In the genomic region with DNA sequence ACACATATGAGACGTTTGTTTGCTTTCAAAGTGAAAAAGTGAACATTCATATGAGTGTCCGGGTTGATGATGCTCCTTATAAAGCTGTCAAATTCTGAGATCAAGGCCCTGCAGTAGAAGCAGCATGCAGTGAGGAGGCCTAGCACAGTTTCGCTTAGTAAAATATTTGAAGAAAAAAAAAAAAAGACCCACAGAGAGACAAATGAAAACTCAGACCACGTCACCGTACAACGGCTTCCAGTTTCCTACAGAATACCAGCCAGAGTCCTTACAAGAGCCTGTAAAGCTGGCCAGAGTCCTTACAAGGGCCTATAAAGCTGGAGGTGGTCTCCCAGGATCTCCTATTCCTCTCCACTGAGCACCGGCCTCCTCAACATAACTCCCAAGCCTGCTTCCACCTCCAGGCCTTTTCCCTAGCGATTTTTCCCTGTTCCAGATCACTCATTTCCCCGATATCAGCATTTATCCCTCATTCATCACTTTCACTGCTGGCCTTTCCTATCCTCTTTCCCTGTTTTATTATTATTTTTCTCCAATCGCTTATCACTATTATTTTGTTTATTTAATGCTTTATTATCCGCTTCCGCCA, we compare ENCODE assay signal across 8 cellular contexts. TPM values are rescaled to one million over a fixed set of nuclear protein-coding genes. Genes with fewer than 3 reads are reported as not detected.
DNase-seq lines count a peak whose midpoint lies in the region; ATAC-seq and TF ChIP-seq lines count a peak whose summit lies in the region.

No MANE protein-coding gene starts in this region.

- peaks cover 51% of the 10 kb centered on the region for H3K4me1 ChIP-seq in CD4-positive, CD25-positive, alpha-beta regulatory T cell (ENCODE audit: control insufficient read depth, insufficient read depth, low read length, poor library complexity, severe bottlenecking)
- H3K4me1 ChIP-seq in OCI-LY3 (ENCODE audit: low read length) (peaks cover 27% of the 10 kb centered on the region), smooth muscle cell (ENCODE audit: low read depth) (peaks cover 15% of the 10 kb centered on the region)

- no peaks in the 10 kb centered on the region for H3K36me3 ChIP-seq in CD4-positive, CD25-positive, alpha-beta regulatory T cell (ENCODE audit: control insufficient read depth, insufficient read depth, low read length)
- H3K36me3 ChIP-seq in OCI-LY3 (replicated peaks; ENCODE audit: low read depth, low read length) (peaks cover 3% of the 10 kb centered on the region), smooth muscle cell (ENCODE audit: low read depth) (no peaks in the 10 kb centered on the region)

- H3K4me3 Mint-ChIP-seq in CD4-positive, CD25-positive, alpha-beta regulatory T cell = peak overlapping the region; percentile 92 to 96 (median 93)

- DNase-seq in CD4-positive, CD25-positive, alpha-beta regulatory T cell = peak in 2 of 3 donors; percentile 33 to 62
- DNase-seq in astrocyte of the hippocampus (ENCODE audit: low read depth, low spot score) = peak; percentile 73
- peak; percentile 78 for DNase-seq in iris pigment epithelial cell (ENCODE audit: low read depth)
- DNase-seq in smooth muscle cell (lab: John Stamatoyannopoulos, UW; ENCODE audit: unreplicated experiment) = no peak
- DNase-seq in NCI-H2196 treated with DMSO at 0.1 percent for 48 hours (lab: John Stamatoyannopoulos, UW; ENCODE audit: unreplicated experiment) = no peak

- H3K9ac ChIP-seq in OCI-LY3 (ENCODE audit: low read length) (peak overlapping the region; percentile 82), smooth muscle cell (ENCODE audit: low read depth) (peak overlapping the region; percentile 1)

- H3K79me2 ChIP-seq in OCI-LY3 (ENCODE audit: low read length) = peaks cover 20% of the 10 kb centered on the region
- H3K79me2 ChIP-seq in smooth muscle cell (ENCODE audit: low read depth) = peaks cover 31% of the 10 kb centered on the region

- peaks cover 30 to 73% (median 56%) of the 10 kb centered on the region in 4 donors for H3K4me1 Mint-ChIP-seq in CD4-positive, CD25-positive, alpha-beta regulatory T cell

- TF ChIP-seq CTCF in OCI-LY3 (IDR thresholded peaks at IDR 0.05; ENCODE audit: low read depth, low read length) (no peak), smooth muscle cell (IDR thresholded peaks at IDR 0.05; ENCODE audit: borderline replicate concordance, insufficient read depth, poor library complexity, severe bottlenecking) (no peak)

- peaks cover 9% of the 10 kb centered on the region for H3F3A ChIP-seq in smooth muscle cell (ENCODE audit: low read depth)

- peaks cover 20% of the 10 kb centered on the region for H3K27me3 Mint-ChIP-seq in CD4-positive, CD25-positive, alpha-beta regulatory T cell

- H3K4me2 ChIP-seq in OCI-LY3 (ENCODE audit: low read length) (peak overlapping the region; percentile 71), smooth muscle cell (peak overlapping the region; percentile 86)

- H4K20me1 ChIP-seq in OCI-LY3 (ENCODE audit: insufficient read depth, low read length) (no peaks in the 10 kb centered on the region), smooth muscle cell (ENCODE audit: low read depth) (peaks cover 3% of the 10 kb centered on the region)

- peak overlapping the region; percentile 88 for H3K27ac ChIP-seq in CD4-positive, CD25-positive, alpha-beta regulatory T cell (ENCODE audit: insufficient read depth, low read length, poor library complexity, severe bottlenecking)
- H3K27ac ChIP-seq in OCI-LY3 (ENCODE audit: low read length) (peak overlapping the region; percentile 97), smooth muscle cell (ENCODE audit: low read depth) (peak overlapping the region; percentile 88)

- H3K36me3 Mint-ChIP-seq in CD4-positive, CD25-positive, alpha-beta regulatory T cell = peaks cover 20% of the 10 kb centered on the region

- peaks cover 0 to 10% (median 0%) of the 10 kb centered on the region in 7 donors for H3K9me3 Mint-ChIP-seq in CD4-positive, CD25-positive, alpha-beta regulatory T cell

- ATAC-seq in CD4-positive, CD25-positive, alpha-beta regulatory T cell (ENCODE audit: low read depth in 2 of 2) = no peak
- ATAC-seq in GM21737 (IDR thresholded peaks at IDR 0.05; ENCODE audit: unreplicated experiment) (peak; percentile 17), HG03457 (IDR thresholded peaks at IDR 0.05; ENCODE audit: unreplicated experiment) (no peak)

- H3K9me3 ChIP-seq in CD4-positive, CD25-positive, alpha-beta regulatory T cell (ENCODE audit: control insufficient read depth in 2 of 2, low read length in 2 of 2) = no peaks in the 10 kb centered on the region
- H3K9me3 ChIP-seq in OCI-LY3 (ENCODE audit: insufficient read depth, low read length) (no peaks in the 10 kb centered on the region), smooth muscle cell (replicated peaks; ENCODE audit: low read depth) (no peaks in the 10 kb centered on the region)

- H3K4me3 ChIP-seq in CD4-positive, CD25-positive, alpha-beta regulatory T cell (ENCODE audit: low read depth, low read length) = peak overlapping the region; percentile 96
- H3K4me3 ChIP-seq in OCI-LY3 (ENCODE audit: low read length) = peak overlapping the region; percentile 83
- H3K4me3 ChIP-seq in smooth muscle cell = peak overlapping the region; percentile 75

- WGBS in smooth muscle cell (ENCODE audit: low lambda C conversion rate) = 12% methylated on average over 12 of the region's 12 CpGs

- peak overlapping the region; percentile 96 to 99 (median 97) for H3K27ac Mint-ChIP-seq in CD4-positive, CD25-positive, alpha-beta regulatory T cell

- H3K27me3 ChIP-seq in CD4-positive, CD25-positive, alpha-beta regulatory T cell (ENCODE audit: control insufficient read depth, insufficient read depth, low read length) = no peaks in the 10 kb centered on the region
- H3K27me3 ChIP-seq in OCI-LY3 (ENCODE audit: low read depth, low read length) (no peaks in the 10 kb centered on the region), smooth muscle cell (ENCODE audit: low read depth) (no peaks in the 10 kb centered on the region)

- H2AFZ ChIP-seq in OCI-LY3 (ENCODE audit: low read depth, low read length) (peak overlapping the region; percentile 58), smooth muscle cell (ENCODE audit: low read depth) (peak overlapping the region; percentile 73)

RNA-seq across cellular contexts. Expression of a gene that starts 1.5 kb away (rescaled TPM):
- total RNA-seq in CD4-positive, CD25-positive, alpha-beta regulatory T cell = 59.5 TPM
- 100 to 1,000 TPM; 177 to 214 (median 197) TPM for polyA plus RNA-seq in CD4-positive, CD25-positive, alpha-beta regulatory T cell
- total RNA-seq in smooth muscle cell = 53.6 and 75.0 TPM in 2 replicates
- polyA plus RNA-seq in smooth muscle cell = 38.2 and 39.4 TPM in 2 replicates

RNA-seq across cellular contexts. Expression of a gene that starts 36.6 kb away (rescaled TPM):
- total RNA-seq in CD4-positive, CD25-positive, alpha-beta regulatory T cell = not detected
- under 1 TPM in 1 of 4 donors, not detected in 3; 0.33 TPM for polyA plus RNA-seq in CD4-positive, CD25-positive, alpha-beta regulatory T cell
- total RNA-seq in smooth muscle cell = 0.27 TPM in 1 of 2 replicates, not detected in the other
- polyA plus RNA-seq in smooth muscle cell = not detected in 2 replicates

Comparison
In these comparisons a context has a peak if more than half of its experiments do, and no peak if none do; other contexts are left out.
1. DNase-seq: peak in CD4-positive, CD25-positive, alpha-beta regulatory T cell (2 of 3), astrocyte of the hippocampus (single experiment) and iris pigment epithelial cell (single experiment); none in smooth muscle cell (single experiment) and NCI-H2196 treated with DMSO at 0.1 percent for 48 hours (single experiment).
2. Peak in every context shown above with its lines, with median percentiles within 50 percentile points of each other: H3K27ac ChIP-seq and H3K4me3 ChIP-seq.